ENCODE assay signal across 8 cellular contexts in genomic region chr5:159210306-159210722, GRCh38. TPM values are rescaled to one million over a fixed set of nuclear protein-coding genes. Genes with fewer than 3 reads are reported as not detected.
DNase-seq lines count a peak whose midpoint lies in the region; ATAC-seq and TF ChIP-seq lines count a peak whose summit lies in the region.

No MANE protein-coding gene starts in this region.

- H3K27ac Mint-ChIP-seq in activated CD4-positive, alpha-beta T cell treated with anti-CD3 and anti-CD28 coated beads, Interleukin-2, amount 10 ng/mL, durations not matched to agents 24 days and 14 days: peak overlapping the region; percentile 93
- peak overlapping the region; percentile 83 to 92 for H3K27ac Mint-ChIP-seq in stimulated activated naive CD8-positive, alpha-beta T cell treated with anti-CD3 and anti-CD28 coated beads, Interleukin-15, amount 100 ng/mL, for 72 hours

- CTCF ChIA-PET in RWPE1 (lab: Yijun Ruan, JAX): no interaction called here

- H3K4me1 Mint-ChIP-seq in activated CD4-positive, alpha-beta T cell treated with anti-CD3 and anti-CD28 coated beads, Interleukin-2, amount 10 ng/mL, durations not matched to agents 24 days and 14 days: peaks cover 50% of the 10 kb centered on the region
- peaks cover 52% of the 10 kb centered on the region for H3K4me1 Mint-ChIP-seq in stimulated activated naive CD8-positive, alpha-beta T cell treated with anti-CD3 and anti-CD28 coated beads, Interleukin-15, amount 100 ng/mL, for 72 hours

- ATAC-seq in stimulated activated naive CD8-positive, alpha-beta T cell treated with anti-CD3 and anti-CD28 coated beads, Interleukin-15, amount 100 ng/mL, for 72 hours: peak; percentile 13
- no peak for ATAC-seq in HG03520 (IDR thresholded peaks at IDR 0.05; ENCODE audit: unreplicated experiment)

- no peaks in the 10 kb centered on the region for H3K9me3 Mint-ChIP-seq in activated CD4-positive, alpha-beta T cell treated with anti-CD3 and anti-CD28 coated beads, Interleukin-2, amount 10 ng/mL, durations not matched to agents 24 days and 14 days
- no peaks in the 10 kb centered on the region for H3K9me3 Mint-ChIP-seq in stimulated activated naive CD8-positive, alpha-beta T cell treated with anti-CD3 and anti-CD28 coated beads, Interleukin-15, amount 100 ng/mL, for 72 hours

- peak; percentile 71 for DNase-seq in activated CD4-positive, alpha-beta T cell treated with anti-CD3 and anti-CD28 coated beads, Interleukin-2, amount 10 ng/mL, durations not matched to agents 24 days and 14 days
- no peak for DNase-seq in activated CD4-positive, alpha-beta T cell treated with anti-CD3 and anti-CD28 coated beads, Interleukin-2, amount 50 U/mL, for 1 hour
- DNase-seq in RWPE1 (ENCODE audit: low spot score): peak; percentile 54
- no peak for DNase-seq in epithelial cell of prostate (ENCODE audit: low read depth, low spot score)
- peak; percentile 25 to 42 for DNase-seq in stimulated activated naive CD8-positive, alpha-beta T cell treated with anti-CD3 and anti-CD28 coated beads, Interleukin-15, amount 100 ng/mL, for 72 hours
- DNase-seq in dermis blood vessel endothelial cell: no peak
- DNase-seq in medulla oblongata (ENCODE audit: extremely low spot score): no peak

- peaks cover 25% of the 10 kb centered on the region for H3K36me3 Mint-ChIP-seq in activated CD4-positive, alpha-beta T cell treated with anti-CD3 and anti-CD28 coated beads, Interleukin-2, amount 10 ng/mL, durations not matched to agents 24 days and 14 days (ENCODE audit: low read depth)

- POLR2A ChIA-PET in RWPE1 (lab: Yijun Ruan, JAX; ENCODE audit: low non-redundant PET): no interaction called here

- H3K27ac ChIP-seq in RWPE1 (peak overlapping the region; percentile 95), epithelial cell of prostate (peak overlapping the region; percentile 96)

- H3K4me3 Mint-ChIP-seq in activated CD4-positive, alpha-beta T cell treated with anti-CD3 and anti-CD28 coated beads, Interleukin-2, amount 10 ng/mL, durations not matched to agents 24 days and 14 days: peak overlapping the region; percentile 87
- peak overlapping the region; percentile 97 to 99 for H3K4me3 Mint-ChIP-seq in stimulated activated naive CD8-positive, alpha-beta T cell treated with anti-CD3 and anti-CD28 coated beads, Interleukin-15, amount 100 ng/mL, for 72 hours

- no peaks in the 10 kb centered on the region for H3K27me3 Mint-ChIP-seq in activated CD4-positive, alpha-beta T cell treated with anti-CD3 and anti-CD28 coated beads, Interleukin-2, amount 10 ng/mL, durations not matched to agents 24 days and 14 days
- no peaks in the 10 kb centered on the region for H3K27me3 Mint-ChIP-seq in stimulated activated naive CD8-positive, alpha-beta T cell treated with anti-CD3 and anti-CD28 coated beads, Interleukin-15, amount 100 ng/mL, for 72 hours

- TF ChIP-seq CTCF in RWPE1 (conservative IDR thresholded peaks at IDR 0.05; ENCODE audit: low read depth): no peak

- intact Hi-C loops in activated CD4-positive, alpha-beta T cell treated with anti-CD3 and anti-CD28 coated beads, Interleukin-2, amount 10 ng/mL, durations not matched to agents 24 days and 14 days (cut with micrococcal nuclease): no loop called here

RNA-seq across cellular contexts. Expression of gene RNF145, which starts 1.0 kb away (rescaled TPM):
- total RNA-seq in activated CD4-positive, alpha-beta T cell treated with anti-CD3 and anti-CD28 coated beads, Interleukin-2, amount 10 ng/mL, durations not matched to agents 24 days and 14 days: 141 and 149 TPM in 2 replicates
- 47.8 and 71.3 TPM in 2 replicates for total RNA-seq in dermis blood vessel endothelial cell

RNA-seq across cellular contexts. Expression of gene UBLCP1, which starts 52.8 kb away (rescaled TPM):
- 30.2 and 31.2 TPM in 2 replicates for total RNA-seq in activated CD4-positive, alpha-beta T cell treated with anti-CD3 and anti-CD28 coated beads, Interleukin-2, amount 10 ng/mL, durations not matched to agents 24 days and 14 days
- total RNA-seq in dermis blood vessel endothelial cell: 11.7 and 14.8 TPM in 2 replicates

Comparison
In these comparisons a context has a peak if more than half of its experiments do, and no peak if none do; other contexts are left out.
1. DNase-seq: peak in activated CD4-positive, alpha-beta T cell treated with anti-CD3 and anti-CD28 coated beads, Interleukin-2, amount 10 ng/mL, durations not matched to agents 24 days and 14 days (single experiment), RWPE1 (single experiment) and stimulated activated naive CD8-positive, alpha-beta T cell treated with anti-CD3 and anti-CD28 coated beads, Interleukin-15, amount 100 ng/mL, for 72 hours (2 of 2); none in activated CD4-positive, alpha-beta T cell treated with anti-CD3 and anti-CD28 coated beads, Interleukin-2, amount 50 U/mL, for 1 hour (single experiment), epithelial cell of prostate (single experiment), dermis blood vessel endothelial cell (single experiment) and medulla oblongata (single experiment).